In genomic region chr6:14382381-14383236, GRCh38 we compare ENCODE assay signal across 12 cellular contexts.
DNase-seq lines count a peak whose midpoint lies in the region; ATAC-seq and TF ChIP-seq lines count a peak whose summit lies in the region.
"Had no signal": no experiment of that assay in that cellular context is flagged by ENCODE, and none has a peak within 500 bp of the region (broad histone marks: within the 10 kb centered on the region; RNA-seq: fewer than 3 reads in every experiment).

No MANE protein-coding gene starts in this region.

- H3K27ac Mint-ChIP-seq in activated naive CD8-positive, alpha-beta T cell treated with anti-CD3 and anti-CD28 coated beads for 36 hours = no peak overlapping the region
- H3K27ac Mint-ChIP-seq in endothelial cell (ENCODE audit: unreplicated experiment) = no peak overlapping the region
- H3K27ac Mint-ChIP-seq: T-cell had no signal

- TF ChIP-seq POLR2A in uterus (IDR thresholded peaks at IDR 0.05) = no peak

- TF ChIP-seq CTCF in uterus (IDR thresholded peaks at IDR 0.05) = no peak
- no peak for TF ChIP-seq CTCF in endothelial cell (IDR thresholded peaks at IDR 0.05; ENCODE audit: unreplicated experiment)

- H3K4me1 Mint-ChIP-seq in activated naive CD8-positive, alpha-beta T cell treated with anti-CD3 and anti-CD28 coated beads for 36 hours = peaks cover 24% of the 10 kb centered on the region
- H3K4me1 Mint-ChIP-seq in endothelial cell (ENCODE audit: unreplicated experiment) = peaks cover 27% of the 10 kb centered on the region

- no peak overlapping the region for H3K27ac ChIP-seq in BLaER1 treated with 17β-estradiol and CSF1 and Interleukin-3, amounts not matched to agents 10 nM and 100 nM
- H3K27ac ChIP-seq in HUES6 (ENCODE audit: low read depth, low read length) = peak overlapping the region; percentile 88
- no peak overlapping the region for H3K27ac ChIP-seq in uterus
- H3K27ac ChIP-seq: neutrophil had no signal

- peaks cover 2% of the 10 kb centered on the region for H3K9me3 Mint-ChIP-seq in activated naive CD8-positive, alpha-beta T cell treated with anti-CD3 and anti-CD28 coated beads for 36 hours
- H3K9me3 Mint-ChIP-seq in endothelial cell (ENCODE audit: unreplicated experiment) = no peaks in the 10 kb centered on the region

- no peaks in the 10 kb centered on the region for H4K20me1 ChIP-seq in BLaER1 treated with 17β-estradiol and CSF1 and Interleukin-3, amounts not matched to agents 10 nM and 100 nM

- H3K4me1 ChIP-seq in BLaER1 treated with 17β-estradiol and CSF1 and Interleukin-3, amounts not matched to agents 10 nM and 100 nM = peaks cover 0 to 33% (median 21%) of the 10 kb centered on the region in 10 experiments; a peak in 16 of 20 replicates
- H3K4me1 ChIP-seq in HUES6 (ENCODE audit: control insufficient read depth, insufficient read depth, low read length) = peaks cover 57% of the 10 kb centered on the region
- no peaks in the 10 kb centered on the region for H3K4me1 ChIP-seq in uterus

- DNase-seq in activated naive CD8-positive, alpha-beta T cell treated with anti-CD3 and anti-CD28 coated beads for 36 hours = peak; percentile 3
- DNase-seq in SKM-1 (lab: John Stamatoyannopoulos, UW; ENCODE audit: unreplicated experiment) (no peak), uterus (no peak), endothelial cell (ENCODE audit: low spot score) (no peak)
- DNase-seq: activated CD8-positive, alpha-beta memory T cell treated with anti-CD3 and anti-CD28 coated beads, Interleukin-2, amount 50 U/mL, for 4 hours; NCI-H446 treated with DMSO at 0.1 percent for 48 hours; T-cell had no signal

- peak overlapping the region in 10 of 11 experiments; percentile 6 to 65 (median 39); a peak in 17 of 22 replicates for H3K4me2 ChIP-seq in BLaER1 treated with 17β-estradiol and CSF1 and Interleukin-3, amounts not matched to agents 10 nM and 100 nM

- peaks cover 0 to 17% (median 0%) of the 10 kb centered on the region in 11 experiments; a peak in 2 of 22 replicates for H3K9me3 ChIP-seq in BLaER1 treated with 17β-estradiol and CSF1 and Interleukin-3, amounts not matched to agents 10 nM and 100 nM (replicated peaks in 1 of 11)
- H3K9me3 ChIP-seq in HUES6 (ENCODE audit: control insufficient read depth, insufficient read depth, low read depth, low read length) (peaks cover 8% of the 10 kb centered on the region), uterus (no peaks in the 10 kb centered on the region)
- H3K9me3 ChIP-seq: neutrophil had no signal

- H3K27me3 ChIP-seq in BLaER1 treated with 17β-estradiol and CSF1 and Interleukin-3, amounts not matched to agents 10 nM and 100 nM = no peaks in the 10 kb centered on the region
- H3K27me3 ChIP-seq in HUES6 (ENCODE audit: control insufficient read depth, insufficient read depth, low read length) (no peaks in the 10 kb centered on the region), uterus (no peaks in the 10 kb centered on the region)
- H3K27me3 ChIP-seq: neutrophil had no signal

- H3K27me3 Mint-ChIP-seq in activated naive CD8-positive, alpha-beta T cell treated with anti-CD3 and anti-CD28 coated beads for 36 hours = peaks cover 13% of the 10 kb centered on the region
- H3K27me3 Mint-ChIP-seq in endothelial cell (ENCODE audit: unreplicated experiment) = no peaks in the 10 kb centered on the region

- H3K36me3 Mint-ChIP-seq in activated naive CD8-positive, alpha-beta T cell treated with anti-CD3 and anti-CD28 coated beads for 36 hours = peaks cover 3% of the 10 kb centered on the region
- H3K36me3 Mint-ChIP-seq in endothelial cell (ENCODE audit: low read depth, unreplicated experiment) = no peaks in the 10 kb centered on the region
- H3K36me3 Mint-ChIP-seq: T-cell had no signal

- H3K9ac ChIP-seq in BLaER1 treated with 17β-estradiol and CSF1 and Interleukin-3, amounts not matched to agents 10 nM and 100 nM = no peak overlapping the region
- H3K9ac ChIP-seq in HUES6 (ENCODE audit: low read length) = peak overlapping the region; percentile 79

- no peak overlapping the region for H3K4me3 Mint-ChIP-seq in activated naive CD8-positive, alpha-beta T cell treated with anti-CD3 and anti-CD28 coated beads for 36 hours
- no peak overlapping the region for H3K4me3 Mint-ChIP-seq in endothelial cell (ENCODE audit: unreplicated experiment)
- H3K4me3 Mint-ChIP-seq: T-cell had no signal

- peak; percentile 55 for ATAC-seq in GM19463 (IDR thresholded peaks at IDR 0.05; ENCODE audit: unreplicated experiment)
- no peak for ATAC-seq in GM19467 (IDR thresholded peaks at IDR 0.05; ENCODE audit: unreplicated experiment)
- ATAC-seq: T-cell had no signal

- H3K4me3 ChIP-seq in BLaER1 treated with 17β-estradiol and CSF1 and Interleukin-3, amounts not matched to agents 10 nM and 100 nM = 0 out of 20 replicates have a peak overlapping the region, but pooled peaks of 1 of the 10 experiments have one; percentile 1
- H3K4me3 ChIP-seq in HUES6 (ENCODE audit: low read depth, low read length) = no peak overlapping the region
- no peak overlapping the region for H3K4me3 ChIP-seq in uterus

- H3K36me3 ChIP-seq in BLaER1 treated with 17β-estradiol and CSF1 and Interleukin-3, amounts not matched to agents 10 nM and 100 nM = no peaks in the 10 kb centered on the region
- H3K36me3 ChIP-seq in HUES6 (ENCODE audit: control insufficient read depth, insufficient read depth, low read length) = 0 out of 2 replicates have a peak, but pooled peaks cover 3% of the 10 kb centered on the region
- H3K36me3 ChIP-seq in uterus = no peaks in the 10 kb centered on the region
- H3K36me3 ChIP-seq: neutrophil had no signal

- intact Hi-C loops in uterus (cut with DNase I; ENCODE audit: low total_unique reads) = no loop called here
